In genomic region chr22:26321469-26321913, GRCh38 we compare ENCODE assay signal across 14 cellular contexts.
DNase-seq lines count a peak whose midpoint lies in the region; ATAC-seq and TF ChIP-seq lines count a peak whose summit lies in the region.
"Had no signal": no experiment of that assay in that cellular context is flagged by ENCODE, and none has a peak within 500 bp of the region (broad histone marks: within the 10 kb centered on the region; RNA-seq: fewer than 3 reads in every experiment).

No MANE protein-coding gene starts in this region.

- no peaks in the 10 kb centered on the region for H3K36me3 Mint-ChIP-seq in glutamatergic neuron (ENCODE audit: unreplicated experiment)

- no peaks in the 10 kb centered on the region for H3K27me3 Mint-ChIP-seq in glutamatergic neuron (ENCODE audit: unreplicated experiment)

- intact Hi-C loops in sigmoid colon (cut with DNase I): no loop called here

- no peak for ATAC-seq in RWPE2 (ENCODE audit: low read depth)
- peak; percentile 44 for ATAC-seq in gastroesophageal sphincter
- ATAC-seq in GM21825 (IDR thresholded peaks at IDR 0.05; ENCODE audit: unreplicated experiment): no peak
- no peak for ATAC-seq in GM18498 (IDR thresholded peaks at IDR 0.05; ENCODE audit: unreplicated experiment)

- DNase-seq in GM03348 (ENCODE audit: low spot score) (peak; percentile 74), RWPE2 (ENCODE audit: low spot score) (no peak), sigmoid colon (peak; percentile 82), glutamatergic neuron (no peak), DMS53 treated with DMSO at 0.1 percent for 48 hours (lab: John Stamatoyannopoulos, UW; ENCODE audit: unreplicated experiment) (no peak)
- DNase-seq: activated CD4-positive, alpha-beta T cell treated with anti-CD3 and anti-CD28 coated beads, Interleukin-2, amount 10 ng/mL, durations not matched to agents 24 days and 14 days; activated naive CD4-positive, alpha-beta T cell; effector memory CD4-positive, alpha-beta T cell; NCI-H2227 treated with DMSO at 0.1 percent for 48 hours; stimulated activated CD4-positive, alpha-beta T cell treated with anti-CD3 and anti-CD28 coated beads, Interleukin-4, amount 100 ng/mL, for 24 hours had no signal

- no peaks in the 10 kb centered on the region for H3K36me3 ChIP-seq in RWPE2 (ENCODE audit: low read depth)
- no peaks in the 10 kb centered on the region for H3K36me3 ChIP-seq in gastroesophageal sphincter
- H3K36me3 ChIP-seq in sigmoid colon: no peaks in the 10 kb centered on the region

- H3K4me1 ChIP-seq in RWPE2 (ENCODE audit: insufficient read depth, poor library complexity, severe bottlenecking): peaks cover 14% of the 10 kb centered on the region
- peaks cover 0 to 14% (median 0%) of the 10 kb centered on the region in 3 donors for H3K4me1 ChIP-seq in gastroesophageal sphincter
- peaks cover 0 to 13% (median 3%) of the 10 kb centered on the region in 4 donors for H3K4me1 ChIP-seq in sigmoid colon

- peaks cover 2% of the 10 kb centered on the region for H3K4me1 Mint-ChIP-seq in glutamatergic neuron (ENCODE audit: low read depth, unreplicated experiment)
- H3K4me1 Mint-ChIP-seq: activated CD4-positive, alpha-beta T cell treated with anti-CD3 and anti-CD28 coated beads, Interleukin-2, amount 10 ng/mL, durations not matched to agents 24 days and 14 days; neural crest cell had no signal

- H3K9me3 ChIP-seq in RWPE2 (ENCODE audit: severe bottlenecking) (no peaks in the 10 kb centered on the region), gastroesophageal sphincter (no peaks in the 10 kb centered on the region), sigmoid colon (no peaks in the 10 kb centered on the region)

- H3K4me3 Mint-ChIP-seq in glutamatergic neuron (ENCODE audit: unreplicated experiment): no peak overlapping the region
- H3K4me3 Mint-ChIP-seq: activated CD4-positive, alpha-beta T cell treated with anti-CD3 and anti-CD28 coated beads, Interleukin-2, amount 10 ng/mL, durations not matched to agents 24 days and 14 days; neural crest cell had no signal

- no peak overlapping the region for H3K27ac Mint-ChIP-seq in glutamatergic neuron (ENCODE audit: unreplicated experiment)
- H3K27ac Mint-ChIP-seq: activated CD4-positive, alpha-beta T cell treated with anti-CD3 and anti-CD28 coated beads, Interleukin-2, amount 10 ng/mL, durations not matched to agents 24 days and 14 days had no signal

- no peaks in the 10 kb centered on the region for H3K9me3 Mint-ChIP-seq in glutamatergic neuron (ENCODE audit: unreplicated experiment)
- H3K9me3 Mint-ChIP-seq: activated CD4-positive, alpha-beta T cell treated with anti-CD3 and anti-CD28 coated beads, Interleukin-2, amount 10 ng/mL, durations not matched to agents 24 days and 14 days; neural crest cell had no signal

- WGBS in gastroesophageal sphincter (ENCODE audit: low coverage in 1 of 2), 2 donors: 3 to 14% methylated on average over 7 to 9 of the region's 12 CpGs
- WGBS in sigmoid colon, 2 donors: 45 to 52% methylated on average over 12 of the region's 12 CpGs

- TF ChIP-seq EP300 in gastroesophageal sphincter (IDR thresholded peaks at IDR 0.05) (no peak), sigmoid colon (IDR thresholded peaks at IDR 0.05) (peak in 3 of 4 donors; percentile 22 to 58 (median 33))

- no peak for TF ChIP-seq POLR2A in gastroesophageal sphincter (IDR thresholded peaks at IDR 0.05)
- TF ChIP-seq POLR2A in sigmoid colon (IDR thresholded peaks at IDR 0.05): no peak

- no peak for TF ChIP-seq CTCF in RWPE2 (IDR thresholded peaks at IDR 0.05; ENCODE audit: poor library complexity, severe bottlenecking)
- TF ChIP-seq CTCF in gastroesophageal sphincter (IDR thresholded peaks at IDR 0.05): no peak
- TF ChIP-seq CTCF in sigmoid colon (IDR thresholded peaks at IDR 0.05): no peak
- no peak for TF ChIP-seq CTCF in glutamatergic neuron (IDR thresholded peaks at IDR 0.05; ENCODE audit: partially characterized antibody, unreplicated experiment)

- H3K27me3 ChIP-seq in RWPE2 (ENCODE audit: insufficient read depth, poor library complexity, severe bottlenecking) (no peaks in the 10 kb centered on the region), gastroesophageal sphincter (peaks cover 30% of the 10 kb centered on the region), sigmoid colon (peaks cover 0 to 13% (median under 1%) of the 10 kb centered on the region in 3 donors)

- H3K4me3 ChIP-seq in RWPE2 (ENCODE audit: severe bottlenecking) (no peak overlapping the region), gastroesophageal sphincter (no peak overlapping the region), sigmoid colon (no peak overlapping the region)

- H3K27ac ChIP-seq in RWPE2 (ENCODE audit: poor library complexity, severe bottlenecking) (peak overlapping the region; percentile 57), gastroesophageal sphincter (no peak overlapping the region), sigmoid colon (peak overlapping the region in 3 of 4 donors; percentile 29 to 62 (median 31))

Comparison
In these comparisons a context has a peak if more than half of its experiments do, and no peak if none do; other contexts are left out.
1. DNase-seq: peak in GM03348 (single experiment) and sigmoid colon (single experiment); none in RWPE2 (single experiment), glutamatergic neuron (single experiment) and DMS53 treated with DMSO at 0.1 percent for 48 hours (single experiment).
2. H3K27ac ChIP-seq: peak in RWPE2 (single experiment) and sigmoid colon (3 of 4); none in gastroesophageal sphincter (0 of 4).